In genomic region chr1:45479039-45479748, GRCh38 we compare ENCODE assay signal across 19 cellular contexts. TPM values are rescaled to one million over a fixed set of nuclear protein-coding genes. Genes with fewer than 3 reads are reported as not detected.
A peak's percentile ranks its signal among the peaks of the same experiment; 100 is the strongest.
DNase-seq lines count a peak whose midpoint lies in the region; ATAC-seq, FAIRE-seq and TF ChIP-seq lines count a peak whose summit lies in the region.
"Had no signal": no experiment of that assay in that cellular context is flagged by ENCODE, and none has a peak within 500 bp of the region (broad histone marks: within the 10 kb centered on the region; RNA-seq: fewer than 3 reads in every experiment).

No MANE protein-coding gene starts in this region.

- H3K9me3 ChIP-seq in liver (ENCODE audit: control insufficient read depth in 4 of 4, low read length in 3 of 4) (no peaks in the 10 kb centered on the region), HepG2 (ENCODE audit: low read length) (no peaks in the 10 kb centered on the region), right lobe of liver (no peaks in the 10 kb centered on the region), PC-3 (ENCODE audit: low read length) (no peaks in the 10 kb centered on the region), A673 (ENCODE audit: low read depth, low read length, poor library complexity, severe bottlenecking) (no peaks in the 10 kb centered on the region), left lung (no peaks in the 10 kb centered on the region)

- WGBS in liver = 30% methylated on average over 5 of the region's 5 CpGs
- WGBS in HepG2 (ENCODE audit: low lambda C conversion rate) = 75% methylated on average over 5 of the region's 5 CpGs
- WGBS in right lobe of liver (ENCODE audit: insufficient coverage, low coverage, low lambda C conversion rate, missing lambda C conversion rate) = 21% methylated on average over 5 of the region's 5 CpGs

- in situ Hi-C loops in HepG2 (cut with HindIII; ENCODE audit: extremely low pct_ligation_motif_present, low pct_unique_long_range_greater_than_20kb) = no loop called here

- ATAC-seq in HepG2 (no peak), right lobe of liver (peak; percentile 34 to 74 (median 62)), PC-3 (no peak), HG03139 (IDR thresholded peaks at IDR 0.05; ENCODE audit: unreplicated experiment) (no peak), left lung (no peak)
- ATAC-seq: CD8-positive, alpha-beta T cell; HCT116 had no signal

- no peak for TF ChIP-seq POLR2A in HepG2 (IDR thresholded peaks at IDR 0.05; ENCODE audit: insufficient read depth in 1 of 2, low read depth in 2 of 2, low read length in 2 of 2)
- no peak for TF ChIP-seq POLR2A in right lobe of liver (IDR thresholded peaks at IDR 0.05)

- no peak for FAIRE-seq in HepG2 (lab: Jason Lieb, UNC)
- FAIRE-seq: D721Med, GM12892, H54 had no signal

- H3K4me1 ChIP-seq in liver (ENCODE audit: control insufficient read depth in 4 of 4, insufficient read depth in 4 of 4, low read length in 3 of 4) (peaks cover 0 to 2% (median 0%) of the 10 kb centered on the region in 4 donors), HepG2 (ENCODE audit: insufficient read depth, low read length) (peaks cover 10% of the 10 kb centered on the region; the same call in 1 of the 2 replicates), right lobe of liver (no peaks in the 10 kb centered on the region), PC-3 (ENCODE audit: insufficient read depth, low read length) (no peaks in the 10 kb centered on the region), A673 (ENCODE audit: insufficient read depth, low read length, poor library complexity, severe bottlenecking) (no peaks in the 10 kb centered on the region), left lung (no peaks in the 10 kb centered on the region)

- no peak overlapping the region for H2AFZ ChIP-seq in HepG2 (ENCODE audit: low read length)
- no peak overlapping the region for H2AFZ ChIP-seq in PC-3 (ENCODE audit: low read length)
- H2AFZ ChIP-seq: GM23248 had no signal

- peak overlapping the region in 2 of 3 donors; percentile 38 to 54 for H3K4me3 ChIP-seq in liver (ENCODE audit: low read depth in 1 of 3, low read length in 3 of 3)
- no peak overlapping the region for H3K4me3 ChIP-seq in HepG2 (replicated peaks in 1 of 3; ENCODE audit: insufficient read depth in 1 of 3, low read depth in 2 of 3, low read length in 3 of 3)
- H3K4me3 ChIP-seq in right lobe of liver = peak overlapping the region in 2 of 3 donors; percentile 17 to 30
- no peak overlapping the region for H3K4me3 ChIP-seq in PC-3 (ENCODE audit: low read length)
- H3K4me3 ChIP-seq in A673 (ENCODE audit: low read depth, low read length, poor library complexity, severe bottlenecking) = no peak overlapping the region
- H3K4me3 ChIP-seq in left lung = no peak overlapping the region
- H3K4me3 ChIP-seq: GM23248 had no signal

- intact Hi-C loops in HepG2 (cut with micrococcal nuclease; ENCODE audit: unreplicated experiment) (no loop called here), right lobe of liver (cut with DNase I) (no loop called here), PC-3 (cut with micrococcal nuclease) (no loop called here), A673 (cut with micrococcal nuclease; ENCODE audit: unreplicated experiment) (no loop called here), left lung (cut with DNase I) (no loop called here)

- H3K27ac ChIP-seq in liver (ENCODE audit: low read depth in 1 of 2, low read length in 2 of 2) = peak overlapping the region; percentile 56 to 60
- H3K27ac ChIP-seq in HepG2 (ENCODE audit: extremely low read length, insufficient read depth, low read length) = no peak overlapping the region
- H3K27ac ChIP-seq in VCaP = peak overlapping the region; percentile 17; the same call in 1 of the 2 replicates
- peak overlapping the region in 1 of 3 donors; percentile 25 for H3K27ac ChIP-seq in right lobe of liver
- H3K27ac ChIP-seq in PC-3 (ENCODE audit: low read length) = no peak overlapping the region
- no peak overlapping the region for H3K27ac ChIP-seq in A673 (ENCODE audit: low read depth, low read length, poor library complexity, severe bottlenecking)
- H3K27ac ChIP-seq in left lung = no peak overlapping the region
- H3K27ac ChIP-seq: GM23248 had no signal

- H3K9ac ChIP-seq in liver (ENCODE audit: low read depth in 1 of 2, low read length in 2 of 2) = peak overlapping the region in 1 of 2 donors; percentile 71
- no peak overlapping the region for H3K9ac ChIP-seq in HepG2 (ENCODE audit: insufficient read depth, low read depth, low read length)
- H3K9ac ChIP-seq in PC-3 (ENCODE audit: low read length) = no peak overlapping the region
- H3K9ac ChIP-seq: GM23248 had no signal

- DNase-seq in HepG2 (ENCODE audit: low spot score) (no peak), right lobe of liver (peak in 1 of 3 donors; percentile 44), PC-3 (no peak), A673 (ENCODE audit: low spot score) (no peak), left lung (no peak)
- DNase-seq: CD8-positive, alpha-beta T cell; COR-L47; DMS153; DMS79 treated with DMSO at 0.1 percent for 48 hours; EL; GDM1; GM23248 had no signal

- CTCF ChIA-PET in HepG2 (lab: Yijun Ruan, JAX; ENCODE audit: low intra/inter-chr PET ratio, low total read pairs) = no interaction called here
- CTCF ChIA-PET in PC-3 (lab: Charles Lee) = no interaction called here
- CTCF ChIA-PET in A673 (lab: Charles Lee) = no interaction called here

- H3K9me2 ChIP-seq in PC-3 (replicated peaks; ENCODE audit: low read length) = no peaks in the 10 kb centered on the region

- no peaks in the 10 kb centered on the region for H3K27me3 ChIP-seq in liver (ENCODE audit: control insufficient read depth in 4 of 4, insufficient read depth in 4 of 4, low read length in 3 of 4)
- H3K27me3 ChIP-seq in HepG2 (ENCODE audit: control insufficient read depth in 1 of 2, insufficient read depth in 2 of 2, low read length in 2 of 2) = no peaks in the 10 kb centered on the region
- no peaks in the 10 kb centered on the region for H3K27me3 ChIP-seq in right lobe of liver
- no peaks in the 10 kb centered on the region for H3K27me3 ChIP-seq in PC-3 (ENCODE audit: low read length)
- no peaks in the 10 kb centered on the region for H3K27me3 ChIP-seq in A673 (replicated peaks; ENCODE audit: insufficient read depth, low read depth, low read length, poor library complexity)
- H3K27me3 ChIP-seq in left lung = no peaks in the 10 kb centered on the region

- POLR2A ChIA-PET in HepG2 (lab: Yijun Ruan, JAX) (no interaction called here), PC-3 (lab: Charles Lee; ENCODE audit: unreplicated experiment) (no interaction called here), A673 (lab: Charles Lee; ENCODE audit: low non-redundant PET) (no interaction called here)

- no TSS peak for BruUV-seq in HepG2 (replicated peaks; lab: Mats Ljungman, UMichigan)
- no TSS peak for BruUV-seq in PC-3 (replicated peaks; lab: Mats Ljungman, UMichigan)
- no TSS peak for BruUV-seq in A673 (replicated peaks; lab: Mats Ljungman, UMichigan)

- H3K36me3 ChIP-seq in liver (ENCODE audit: control insufficient read depth in 4 of 4, insufficient read depth in 3 of 4, low read depth in 1 of 4, low read length in 3 of 4) (no peaks in the 10 kb centered on the region), HepG2 (replicated peaks in 1 of 2; ENCODE audit: control insufficient read depth in 1 of 2, insufficient read depth in 2 of 2, low read length in 2 of 2) (no peaks in the 10 kb centered on the region; a peak in 1 of 5 replicates), right lobe of liver (no peaks in the 10 kb centered on the region), PC-3 (ENCODE audit: low read depth, low read length) (no peaks in the 10 kb centered on the region), A673 (ENCODE audit: insufficient read depth, low read length, poor library complexity, severe bottlenecking) (no peaks in the 10 kb centered on the region), left lung (no peaks in the 10 kb centered on the region)

- H3K79me2 ChIP-seq in HepG2 (ENCODE audit: insufficient read depth, low read length) = no peaks in the 10 kb centered on the region
- no peaks in the 10 kb centered on the region for H3K79me2 ChIP-seq in PC-3 (ENCODE audit: low read length)

- TF ChIP-seq RAD21 in liver (IDR thresholded peaks at IDR 0.05) = peak in 1 of 2 donors; percentile 15
- no peak for TF ChIP-seq RAD21 in HepG2 (CRISPR knock-in tag; IDR thresholded peaks at IDR 0.05)

- H3F3A ChIP-seq in PC-3 (ENCODE audit: low read length, unreplicated experiment) = no peaks in the 10 kb centered on the region

- TF ChIP-seq CTCF in liver (IDR thresholded peaks at IDR 0.05; ENCODE audit: low read depth, low read length, missing input control) (no peak), HepG2 (CRISPR knock-in tag; IDR thresholded peaks at IDR 0.05) (no peak), VCaP (conservative IDR thresholded peaks at IDR 0.05) (no peak), right lobe of liver (IDR thresholded peaks at IDR 0.05) (no peak), PC-3 (conservative IDR thresholded peaks at IDR 0.05; ENCODE audit: low read depth, low read length) (no peak), A673 (conservative IDR thresholded peaks at IDR 0.05; ENCODE audit: low read depth, low read length) (no peak), left lung (IDR thresholded peaks at IDR 0.05) (no peak)

- H3K4me2 ChIP-seq in HepG2 (ENCODE audit: low read depth, low read length) (no peak overlapping the region), PC-3 (ENCODE audit: low read length) (no peak overlapping the region)

- TF ChIP-seq EP300 in HepG2 (IDR thresholded peaks at IDR 0.05; ENCODE audit: low read depth in 2 of 2, low read length in 2 of 2) (no peak), HepG2 (CRISPR knock-in tag; IDR thresholded peaks at IDR 0.05; ENCODE audit: borderline replicate concordance) (no peak)

- H4K20me1 ChIP-seq in HepG2 (ENCODE audit: insufficient read depth, low read length) = no peaks in the 10 kb centered on the region
- H4K20me1 ChIP-seq in PC-3 (ENCODE audit: low read length) = no peaks in the 10 kb centered on the region

RNA-seq across cellular contexts. Expression of gene TESK2, which starts 11.8 kb away (rescaled TPM):
- 1 to 10 TPM; 6.6 to 8.2 TPM for total RNA-seq in liver
- 1 to 10 TPM; 2.4 to 3.8 TPM for polyA plus RNA-seq in liver
- total RNA-seq in HepG2 (2016; rRNA removed; fragmentation: Illumina TruSeq; extraction: Trizol) = 5.5 and 6.9 TPM in 2 replicates
- 2.9 and 3.4 TPM in 2 replicates for total RNA-seq in HepG2 (2016; cell fraction: cytosol; rRNA removed; fragmentation: Illumina TruSeq; extraction: Trizol; ENCODE audit: low read depth)
- total RNA-seq in HepG2 (2016; cell fraction: insoluble cytoplasmic fraction; rRNA removed; fragmentation: Illumina TruSeq; extraction: Trizol) = 5.6 and 6.8 TPM in 2 replicates
- 8.7 and 9.4 TPM in 2 replicates for total RNA-seq in HepG2 (2016; cell fraction: membrane; rRNA removed; fragmentation: Illumina TruSeq; extraction: Trizol)
- 6.2 and 6.8 TPM in 2 replicates for total RNA-seq in HepG2 (2016; cell fraction: nucleus; rRNA removed; fragmentation: Illumina TruSeq; extraction: Trizol)
- polyA plus RNA-seq in HepG2 (2011; rRNA removed) = 8.8 and 9.6 TPM in 2 replicates
- polyA plus RNA-seq in HepG2 (2011; cell fraction: cytosol; rRNA removed) = 9.0 and 9.1 TPM in 2 replicates
- polyA plus RNA-seq in HepG2 (2011; cell fraction: nucleus; rRNA removed) = 10.2 TPM in 2 replicates
- polyA plus RNA-seq in HepG2 (2012) = 6.1 and 8.0 TPM in 2 replicates
- polyA plus RNA-seq in HepG2 (2016; cell fraction: cytosol; fragmentation: Illumina TruSeq; extraction: Trizol; ENCODE audit: low read depth) = 2.3 and 2.9 TPM in 2 replicates
- 5.0 and 6.3 TPM in 2 replicates for polyA plus RNA-seq in HepG2 (2016; cell fraction: insoluble cytoplasmic fraction; fragmentation: Illumina TruSeq; extraction: Trizol; ENCODE audit: low read depth)
- polyA plus RNA-seq in HepG2 (2016; cell fraction: membrane; fragmentation: Illumina TruSeq; extraction: Trizol; ENCODE audit: low read depth) = 6.6 and 6.8 TPM in 2 replicates
- polyA plus RNA-seq in HepG2 (2016; cell fraction: nucleus; fragmentation: Illumina TruSeq; extraction: Trizol; ENCODE audit: insufficient read depth, low read depth) = 8.1 and 8.7 TPM in 2 replicates
- 4.1 and 11.9 TPM in 2 replicates for polyA minus RNA-seq in HepG2 (2011; rRNA and poly(A)+ RNA removed; ENCODE audit: low replicate concordance)
- 4.9 and 5.6 TPM in 2 replicates for polyA minus RNA-seq in HepG2 (2011; cell fraction: cytosol; rRNA and poly(A)+ RNA removed)
- 7.0 and 7.3 TPM in 2 replicates for polyA minus RNA-seq in HepG2 (2011; cell fraction: nucleus; rRNA and poly(A)+ RNA removed)
- 1 to 10 TPM; 2.7 to 5.5 (median 4.3) TPM for total RNA-seq in right lobe of liver
- total RNA-seq in PC-3 (2014; rRNA removed) = 6.0 and 6.5 TPM in 2 replicates
- 0.75 and 2.7 TPM in 2 replicates for total RNA-seq in A673 (2021)
- total RNA-seq in left lung = 1 to 10 TPM; 4.3 to 5.9 TPM

RNA-seq across cellular contexts. Expression of gene CCDC163, which starts 20.7 kb away (rescaled TPM):
- total RNA-seq in liver = under 1 TPM; 0.84 to 0.89 TPM
- 1 to 10 TPM in 1 of 2 donors, under 1 TPM in 1; 0.56 to 1.2 TPM for polyA plus RNA-seq in liver
- 4.4 and 5.2 TPM in 2 replicates for total RNA-seq in HepG2 (2016; rRNA removed; fragmentation: Illumina TruSeq; extraction: Trizol)
- total RNA-seq in HepG2 (2016; cell fraction: cytosol; rRNA removed; fragmentation: Illumina TruSeq; extraction: Trizol; ENCODE audit: low read depth) = 1.7 and 2.0 TPM in 2 replicates
- total RNA-seq in HepG2 (2016; cell fraction: insoluble cytoplasmic fraction; rRNA removed; fragmentation: Illumina TruSeq; extraction: Trizol) = 3.6 and 5.0 TPM in 2 replicates
- total RNA-seq in HepG2 (2016; cell fraction: membrane; rRNA removed; fragmentation: Illumina TruSeq; extraction: Trizol) = 4.4 and 4.6 TPM in 2 replicates
- total RNA-seq in HepG2 (2016; cell fraction: nucleus; rRNA removed; fragmentation: Illumina TruSeq; extraction: Trizol) = 3.7 and 7.2 TPM in 2 replicates
- polyA plus RNA-seq in HepG2 (2011; rRNA removed) = 8.3 and 8.4 TPM in 2 replicates
- 7.4 and 7.9 TPM in 2 replicates for polyA plus RNA-seq in HepG2 (2011; cell fraction: cytosol; rRNA removed)
- polyA plus RNA-seq in HepG2 (2011; cell fraction: nucleus; rRNA removed) = 9.2 and 10.0 TPM in 2 replicates
- 3.7 and 3.9 TPM in 2 replicates for polyA plus RNA-seq in HepG2 (2012)
- 1.1 and 2.1 TPM in 2 replicates for polyA plus RNA-seq in HepG2 (2016; cell fraction: cytosol; fragmentation: Illumina TruSeq; extraction: Trizol; ENCODE audit: low read depth)
- polyA plus RNA-seq in HepG2 (2016; cell fraction: insoluble cytoplasmic fraction; fragmentation: Illumina TruSeq; extraction: Trizol; ENCODE audit: low read depth) = 4.7 and 5.7 TPM in 2 replicates
- polyA plus RNA-seq in HepG2 (2016; cell fraction: membrane; fragmentation: Illumina TruSeq; extraction: Trizol; ENCODE audit: low read depth) = 3.4 and 4.3 TPM in 2 replicates
- 12.7 and 14.5 TPM in 2 replicates for polyA plus RNA-seq in HepG2 (2016; cell fraction: nucleus; fragmentation: Illumina TruSeq; extraction: Trizol; ENCODE audit: insufficient read depth, low read depth)
- 8.9 and 15.8 TPM in 2 replicates for polyA minus RNA-seq in HepG2 (2011; rRNA and poly(A)+ RNA removed; ENCODE audit: low replicate concordance)
- polyA minus RNA-seq in HepG2 (2011; cell fraction: cytosol; rRNA and poly(A)+ RNA removed) = 2.3 and 3.3 TPM in 2 replicates
- 5.3 and 5.6 TPM in 2 replicates for polyA minus RNA-seq in HepG2 (2011; cell fraction: nucleus; rRNA and poly(A)+ RNA removed)
- total RNA-seq in right lobe of liver = 1 to 10 TPM in 2 of 6 experiments, under 1 TPM in 4; 0.31 to 1.3 (median 0.67) TPM
- total RNA-seq in PC-3 (2014; rRNA removed) = 3.9 and 5.7 TPM in 2 replicates
- 2.3 and 2.5 TPM in 2 replicates for total RNA-seq in A673 (2021)
- 1 to 10 TPM in 1 of 2 donors, under 1 TPM in 1; 0.50 to 2.0 TPM for total RNA-seq in left lung

RNA-seq across cellular contexts. Expression of gene MMACHC, which starts 20.9 kb away (rescaled TPM):
- total RNA-seq in liver (10 to 100 TPM in 1 of 2 donors, 1 to 10 TPM in 1; 2.2 to 12.5 TPM), HepG2 (2016; rRNA removed; fragmentation: Illumina TruSeq; extraction: Trizol) (10.3 and 13.4 TPM in 2 replicates), right lobe of liver (10 to 100 TPM in 5 of 6 experiments, 1 to 10 TPM in 1; 7.7 to 38.5 (median 17.3) TPM), PC-3 (2014; rRNA removed) (6.6 and 9.2 TPM in 2 replicates), A673 (2021) (14.4 and 16.2 TPM in 2 replicates), left lung (1 to 10 TPM; 5.8 to 5.9 TPM)
- polyA plus RNA-seq in liver (10 to 100 TPM; 11.7 to 19.2 TPM), HepG2 (2011; rRNA removed) (11.6 and 12.9 TPM in 2 replicates)
- 1.7 and 1.8 TPM in 2 replicates for total RNA-seq in HepG2 (2016; cell fraction: cytosol; rRNA removed; fragmentation: Illumina TruSeq; extraction: Trizol; ENCODE audit: low read depth)
- 9.5 and 12.8 TPM in 2 replicates for total RNA-seq in HepG2 (2016; cell fraction: insoluble cytoplasmic fraction; rRNA removed; fragmentation: Illumina TruSeq; extraction: Trizol)
- total RNA-seq in HepG2 (2016; cell fraction: membrane; rRNA removed; fragmentation: Illumina TruSeq; extraction: Trizol) = 6.3 and 6.7 TPM in 2 replicates
- 4.7 and 6.2 TPM in 2 replicates for total RNA-seq in HepG2 (2016; cell fraction: nucleus; rRNA removed; fragmentation: Illumina TruSeq; extraction: Trizol)
- polyA plus RNA-seq in HepG2 (2011; cell fraction: cytosol; rRNA removed) = 10.0 and 13.8 TPM in 2 replicates
- polyA plus RNA-seq in HepG2 (2011; cell fraction: nucleus; rRNA removed) = 6.5 and 7.9 TPM in 2 replicates
- polyA plus RNA-seq in HepG2 (2012) = 5.7 and 8.2 TPM in 2 replicates
- polyA plus RNA-seq in HepG2 (2016; cell fraction: cytosol; fragmentation: Illumina TruSeq; extraction: Trizol; ENCODE audit: low read depth) = 2.7 and 4.1 TPM in 2 replicates
- polyA plus RNA-seq in HepG2 (2016; cell fraction: insoluble cytoplasmic fraction; fragmentation: Illumina TruSeq; extraction: Trizol; ENCODE audit: low read depth) = 16.0 and 18.0 TPM in 2 replicates
- 9.0 and 9.8 TPM in 2 replicates for polyA plus RNA-seq in HepG2 (2016; cell fraction: membrane; fragmentation: Illumina TruSeq; extraction: Trizol; ENCODE audit: low read depth)
- 7.7 and 8.8 TPM in 2 replicates for polyA plus RNA-seq in HepG2 (2016; cell fraction: nucleus; fragmentation: Illumina TruSeq; extraction: Trizol; ENCODE audit: insufficient read depth, low read depth)
- polyA minus RNA-seq in HepG2 (2011; rRNA and poly(A)+ RNA removed; ENCODE audit: low replicate concordance) = 44.1 and 56.1 TPM in 2 replicates
- 11.0 and 11.6 TPM in 2 replicates for polyA minus RNA-seq in HepG2 (2011; cell fraction: cytosol; rRNA and poly(A)+ RNA removed)
- polyA minus RNA-seq in HepG2 (2011; cell fraction: nucleus; rRNA and poly(A)+ RNA removed) = 7.9 and 9.4 TPM in 2 replicates

RNA-seq across cellular contexts. Expression of gene PRDX1, which starts 42.5 kb away (rescaled TPM):
- total RNA-seq in liver (100 to 1,000 TPM; 270 to 286 TPM), HepG2 (2016; rRNA removed; fragmentation: Illumina TruSeq; extraction: Trizol) (1,898 and 2,651 TPM in 2 replicates), right lobe of liver (100 to 1,000 TPM; 315 to 672 (median 358) TPM), PC-3 (2014; rRNA removed) (749 and 967 TPM in 2 replicates), A673 (2021) (947 and 1,108 TPM in 2 replicates), left lung (100 to 1,000 TPM; 427 to 579 TPM)
- polyA plus RNA-seq in liver (100 to 1,000 TPM; 508 to 623 TPM), HepG2 (2011; rRNA removed) (550 and 761 TPM in 2 replicates)
- 648 and 690 TPM in 2 replicates for total RNA-seq in HepG2 (2016; cell fraction: cytosol; rRNA removed; fragmentation: Illumina TruSeq; extraction: Trizol; ENCODE audit: low read depth)
- 1,942 and 2,764 TPM in 2 replicates for total RNA-seq in HepG2 (2016; cell fraction: insoluble cytoplasmic fraction; rRNA removed; fragmentation: Illumina TruSeq; extraction: Trizol)
- total RNA-seq in HepG2 (2016; cell fraction: membrane; rRNA removed; fragmentation: Illumina TruSeq; extraction: Trizol) = 688 and 689 TPM in 2 replicates
- 599 and 644 TPM in 2 replicates for total RNA-seq in HepG2 (2016; cell fraction: nucleus; rRNA removed; fragmentation: Illumina TruSeq; extraction: Trizol)
- polyA plus RNA-seq in HepG2 (2011; cell fraction: cytosol; rRNA removed) = 477 and 587 TPM in 2 replicates
- 93.4 and 123 TPM in 2 replicates for polyA plus RNA-seq in HepG2 (2011; cell fraction: nucleus; rRNA removed)
- polyA plus RNA-seq in HepG2 (2012) = 725 and 786 TPM in 2 replicates
- 598 and 600 TPM in 2 replicates for polyA plus RNA-seq in HepG2 (2016; cell fraction: cytosol; fragmentation: Illumina TruSeq; extraction: Trizol; ENCODE audit: low read depth)
- polyA plus RNA-seq in HepG2 (2016; cell fraction: insoluble cytoplasmic fraction; fragmentation: Illumina TruSeq; extraction: Trizol; ENCODE audit: low read depth) = 2,458 and 2,666 TPM in 2 replicates
- 496 and 500 TPM in 2 replicates for polyA plus RNA-seq in HepG2 (2016; cell fraction: membrane; fragmentation: Illumina TruSeq; extraction: Trizol; ENCODE audit: low read depth)
- polyA plus RNA-seq in HepG2 (2016; cell fraction: nucleus; fragmentation: Illumina TruSeq; extraction: Trizol; ENCODE audit: insufficient read depth, low read depth) = 910 and 953 TPM in 2 replicates
- 219 and 566 TPM in 2 replicates for polyA minus RNA-seq in HepG2 (2011; rRNA and poly(A)+ RNA removed; ENCODE audit: low replicate concordance)
- 202 and 238 TPM in 2 replicates for polyA minus RNA-seq in HepG2 (2011; cell fraction: cytosol; rRNA and poly(A)+ RNA removed)
- polyA minus RNA-seq in HepG2 (2011; cell fraction: nucleus; rRNA and poly(A)+ RNA removed) = 82.1 and 96.2 TPM in 2 replicates

Comparison
In these comparisons a context has a peak if more than half of its experiments do, and no peak if none do; other contexts are left out.
1. H3K27ac ChIP-seq: peak in liver (2 of 2) and VCaP (single experiment); none in HepG2 (single experiment), PC-3 (single experiment), A673 (single experiment) and left lung (0 of 2).
2. H3K4me3 ChIP-seq: peak in liver (2 of 3) and right lobe of liver (2 of 3); none in HepG2 (0 of 3), PC-3 (single experiment), A673 (single experiment) and left lung (0 of 2).
3. ATAC-seq: peak in right lobe of liver (4 of 4); none in HepG2 (single experiment), PC-3 (single experiment), HG03139 (single experiment) and left lung (single experiment).